Comparison of ENCODE assay signal across 22 cellular contexts in the genomic region with DNA sequence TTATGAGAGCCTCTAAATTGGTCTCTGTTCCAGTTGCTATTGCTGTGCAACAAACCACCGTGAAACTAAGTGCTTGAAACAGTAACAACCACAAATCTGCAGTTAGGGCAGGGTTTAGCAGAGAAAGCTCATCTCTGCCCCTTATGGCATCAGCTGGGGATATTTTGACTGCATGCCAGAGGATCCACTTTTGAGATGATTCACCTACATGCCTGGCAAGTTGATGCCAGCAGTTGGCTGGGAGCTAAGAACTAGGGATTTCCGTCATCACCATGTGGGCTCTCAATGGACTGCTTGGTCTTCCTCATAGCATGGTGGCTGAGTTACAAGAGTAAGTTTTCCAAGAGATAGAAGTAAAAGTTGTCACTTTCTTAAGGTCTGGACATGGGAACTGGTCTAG. TPM values are rescaled to one million over a fixed set of nuclear protein-coding genes. Genes with fewer than 3 reads are reported as not detected.
DNase-seq lines count a peak whose midpoint lies in the region; ATAC-seq and TF ChIP-seq lines count a peak whose summit lies in the region.
"Had no signal": no experiment of that assay in that cellular context is flagged by ENCODE, and none has a peak within 500 bp of the region (broad histone marks: within the 10 kb centered on the region; RNA-seq: fewer than 3 reads in every experiment).

No MANE protein-coding gene starts in this region.

- TF ChIP-seq CTCF in A673 (conservative IDR thresholded peaks at IDR 0.05; ENCODE audit: low read depth, low read length), result no peak
- no peak for TF ChIP-seq CTCF in HFFc6 (IDR thresholded peaks at IDR 0.05)
- TF ChIP-seq CTCF in PC-3 (conservative IDR thresholded peaks at IDR 0.05; ENCODE audit: low read depth, low read length), result no peak
- no peak for TF ChIP-seq CTCF in epithelial cell of proximal tubule (conservative IDR thresholded peaks at IDR 0.05; ENCODE audit: low read depth, low read length)

- POLR2A ChIA-PET in A673 (lab: Charles Lee; ENCODE audit: low non-redundant PET) (no interaction called here), PC-3 (lab: Charles Lee; ENCODE audit: unreplicated experiment) (no interaction called here)

- H2AFZ ChIP-seq in PC-3 (ENCODE audit: low read length), result no peak overlapping the region

- H3K9me2 ChIP-seq in PC-3 (replicated peaks; ENCODE audit: low read length), result no peaks in the 10 kb centered on the region

- H4K20me1 ChIP-seq in PC-3 (ENCODE audit: low read length), result no peaks in the 10 kb centered on the region

- intact Hi-C loops in A673 (cut with micrococcal nuclease; ENCODE audit: unreplicated experiment) (no loop called here), PC-3 (cut with micrococcal nuclease) (no loop called here)

- CTCF ChIA-PET in A673 (lab: Charles Lee) (no interaction called here), PC-3 (lab: Charles Lee) (no interaction called here)

- H3K4me1 Mint-ChIP-seq in HFFc6 (ENCODE audit: low read depth), result peaks cover 12% of the 10 kb centered on the region
- H3K4me1 Mint-ChIP-seq in T-helper 2 cell treated with Interferon-gamma antibody and Interleukin-4, amounts not matched to agents 5 μg/mL and 100 μg/mL, for 36 hours (ENCODE audit: low read depth), result no peaks in the 10 kb centered on the region
- H3K4me1 Mint-ChIP-seq in immature natural killer cell, result no peaks in the 10 kb centered on the region
- H3K4me1 Mint-ChIP-seq: naive B cell; stimulated activated memory B cell treated with anti-CD40 and anti-IgM and Interleukin-4, amounts not matched to agents 10 μg/mL and 1 μg/mL and 100 μg/mL, for 72 hours; T-cell had no signal

- no peaks in the 10 kb centered on the region for H3K36me3 ChIP-seq in A673 (ENCODE audit: insufficient read depth, low read length, poor library complexity, severe bottlenecking)
- no peaks in the 10 kb centered on the region for H3K36me3 ChIP-seq in PC-3 (ENCODE audit: low read depth, low read length)
- H3K36me3 ChIP-seq: right lobe of liver had no signal

- H3K9me3 ChIP-seq in A673 (ENCODE audit: low read depth, low read length, poor library complexity, severe bottlenecking) (no peaks in the 10 kb centered on the region), PC-3 (ENCODE audit: low read length) (no peaks in the 10 kb centered on the region)
- H3K9me3 ChIP-seq: heart left ventricle, right lobe of liver had no signal

- BruUV-seq in A673 (replicated peaks; lab: Mats Ljungman, UMichigan), result no TSS peak
- BruUV-seq in PC-3 (replicated peaks; lab: Mats Ljungman, UMichigan), result no TSS peak

- no peak overlapping the region for H3K9ac ChIP-seq in PC-3 (ENCODE audit: low read length)

- DNase-seq in A673 (ENCODE audit: low spot score), result peak; percentile 4
- DNase-seq in HFFc6, result peak; percentile 38
- DNase-seq in PC-3, result peak; percentile 84
- DNase-seq in epithelial cell of proximal tubule (ENCODE audit: low read depth), result peak; percentile 42
- no peak for DNase-seq in KG1 (lab: John Stamatoyannopoulos, UW)
- no peak for DNase-seq in T-helper 2 cell treated with Interferon-gamma antibody and Interleukin-4, amounts not matched to agents 5 μg/mL and 100 μg/mL, for 36 hours (ENCODE audit: low spot score)
- no peak for DNase-seq in immature natural killer cell
- DNase-seq: activated CD4-positive, alpha-beta T cell treated with anti-CD3 and anti-CD28 coated beads, Interleukin-2, amount 50 U/mL, for 4 hours; activated naive CD4-positive, alpha-beta T cell; aorta; CD4-positive, alpha-beta T cell; DMS79 treated with DMSO at 0.1 percent for 48 hours; effector memory CD4-positive, alpha-beta T cell; heart left ventricle; Kasumi-1; naive B cell; NCI-H1105 treated with DMSO at 0.1 percent for 48 hours; right lobe of liver; T-cell had no signal

- H3K9me3 Mint-ChIP-seq in HFFc6 (peaks cover 4% of the 10 kb centered on the region; the same call in 1 of the 2 replicates), immature natural killer cell (no peaks in the 10 kb centered on the region)
- H3K9me3 Mint-ChIP-seq in T-helper 2 cell treated with Interferon-gamma antibody and Interleukin-4, amounts not matched to agents 5 μg/mL and 100 μg/mL, for 36 hours, result no peaks in the 10 kb centered on the region
- H3K9me3 Mint-ChIP-seq: CD4-positive, alpha-beta T cell; naive B cell; stimulated activated memory B cell treated with anti-CD40 and anti-IgM and Interleukin-4, amounts not matched to agents 10 μg/mL and 1 μg/mL and 100 μg/mL, for 72 hours had no signal

- no peaks in the 10 kb centered on the region for H3F3A ChIP-seq in PC-3 (ENCODE audit: low read length, unreplicated experiment)

- no peaks in the 10 kb centered on the region for H3K79me2 ChIP-seq in PC-3 (ENCODE audit: low read length)

- H3K4me3 Mint-ChIP-seq in HFFc6 (no peak overlapping the region), immature natural killer cell (no peak overlapping the region)
- H3K4me3 Mint-ChIP-seq in T-helper 2 cell treated with Interferon-gamma antibody and Interleukin-4, amounts not matched to agents 5 μg/mL and 100 μg/mL, for 36 hours, result no peak overlapping the region
- H3K4me3 Mint-ChIP-seq: CD4-positive, alpha-beta T cell; naive B cell; stimulated activated memory B cell treated with anti-CD40 and anti-IgM and Interleukin-4, amounts not matched to agents 10 μg/mL and 1 μg/mL and 100 μg/mL, for 72 hours; T-cell had no signal

- no peaks in the 10 kb centered on the region; the same call in 1 of the 2 replicates for H3K27me3 Mint-ChIP-seq in HFFc6 (ENCODE audit: insufficient read depth)
- H3K27me3 Mint-ChIP-seq in T-helper 2 cell treated with Interferon-gamma antibody and Interleukin-4, amounts not matched to agents 5 μg/mL and 100 μg/mL, for 36 hours (ENCODE audit: low read depth), result no peaks in the 10 kb centered on the region
- peaks cover 1 to 2% (median 2%) of the 10 kb centered on the region in 3 donors for H3K27me3 Mint-ChIP-seq in immature natural killer cell (ENCODE audit: low read depth in 3 of 3)
- H3K27me3 Mint-ChIP-seq: CD4-positive, alpha-beta T cell; stimulated activated memory B cell treated with anti-CD40 and anti-IgM and Interleukin-4, amounts not matched to agents 10 μg/mL and 1 μg/mL and 100 μg/mL, for 72 hours; T-cell had no signal

- no peak overlapping the region for H3K4me2 ChIP-seq in PC-3 (ENCODE audit: low read length)

- H3K4me3 ChIP-seq in A673 (ENCODE audit: low read depth, low read length, poor library complexity, severe bottlenecking) (no peak overlapping the region), PC-3 (ENCODE audit: low read length) (no peak overlapping the region), epithelial cell of proximal tubule (ENCODE audit: low read depth, low read length) (no peak overlapping the region)
- H3K4me3 ChIP-seq: heart left ventricle, right lobe of liver had no signal

- H3K27ac ChIP-seq in A673 (ENCODE audit: low read depth, low read length, poor library complexity, severe bottlenecking) (no peak overlapping the region), PC-3 (ENCODE audit: low read length) (no peak overlapping the region)
- H3K27ac ChIP-seq: heart left ventricle, right lobe of liver had no signal

- H3K27me3 ChIP-seq in A673 (replicated peaks; ENCODE audit: insufficient read depth, low read depth, low read length, poor library complexity), result no peaks in the 10 kb centered on the region
- no peaks in the 10 kb centered on the region for H3K27me3 ChIP-seq in PC-3 (ENCODE audit: low read length)
- H3K27me3 ChIP-seq: heart left ventricle, right lobe of liver had no signal

- H3K36me3 Mint-ChIP-seq in HFFc6 (ENCODE audit: low read depth) (peaks cover 31% of the 10 kb centered on the region), immature natural killer cell (no peaks in the 10 kb centered on the region)
- H3K36me3 Mint-ChIP-seq in T-helper 2 cell treated with Interferon-gamma antibody and Interleukin-4, amounts not matched to agents 5 μg/mL and 100 μg/mL, for 36 hours (ENCODE audit: low read depth), result no peaks in the 10 kb centered on the region
- H3K36me3 Mint-ChIP-seq: naive B cell; stimulated activated memory B cell treated with anti-CD40 and anti-IgM and Interleukin-4, amounts not matched to agents 10 μg/mL and 1 μg/mL and 100 μg/mL, for 72 hours; T-cell had no signal

- ATAC-seq in PC-3, result peak; percentile 59
- ATAC-seq in GM21528 (IDR thresholded peaks at IDR 0.05; ENCODE audit: low FRiP score, unreplicated experiment), result no peak
- ATAC-seq: heart left ventricle; right lobe of liver; Right ventricle myocardium inferior; stimulated activated memory B cell treated with anti-CD40 and anti-IgM and Interleukin-4, amounts not matched to agents 10 μg/mL and 1 μg/mL and 100 μg/mL, for 72 hours; T-cell had no signal

- H3K4me1 ChIP-seq in A673 (ENCODE audit: insufficient read depth, low read length, poor library complexity, severe bottlenecking) (no peaks in the 10 kb centered on the region), PC-3 (ENCODE audit: insufficient read depth, low read length) (no peaks in the 10 kb centered on the region)
- H3K4me1 ChIP-seq: right lobe of liver had no signal

- H3K27ac Mint-ChIP-seq in HFFc6 (no peak overlapping the region), immature natural killer cell (no peak overlapping the region)
- H3K27ac Mint-ChIP-seq in T-helper 2 cell treated with Interferon-gamma antibody and Interleukin-4, amounts not matched to agents 5 μg/mL and 100 μg/mL, for 36 hours, result no peak overlapping the region
- H3K27ac Mint-ChIP-seq: CD4-positive, alpha-beta T cell; naive B cell; stimulated activated memory B cell treated with anti-CD40 and anti-IgM and Interleukin-4, amounts not matched to agents 10 μg/mL and 1 μg/mL and 100 μg/mL, for 72 hours; T-cell had no signal

RNA-seq across cellular contexts. Expression of a gene that starts 35.1 kb away (rescaled TPM):
- total RNA-seq in A673 (2021), result 4.7 and 6.2 TPM in 2 replicates
- total RNA-seq in HFFc6 (2021; fragmentation: NEBNext Ultra II Directional; extraction: Animal tissue kit (Norgen Biotek cat#: 25700)), result 10 to 100 TPM; 71.8 to 95.7 (median 79.1) TPM
- total RNA-seq in PC-3 (2014; rRNA removed), result 16.9 and 25.4 TPM in 2 replicates
- 37.4 and 59.6 TPM in 2 replicates for total RNA-seq in epithelial cell of proximal tubule
- not detected for polyA plus RNA-seq in immature natural killer cell

Comparison
In these comparisons a context has a peak if more than half of its experiments do, and no peak if none do; other contexts are left out.
1. DNase-seq: peak in A673 (single experiment), HFFc6 (single experiment), PC-3 (single experiment) and epithelial cell of proximal tubule (single experiment); none in KG1 (single experiment), T-helper 2 cell treated with Interferon-gamma antibody and Interleukin-4, amounts not matched to agents 5 μg/mL and 100 μg/mL, for 36 hours (single experiment) and immature natural killer cell (0 of 3).